In genomic region chr7:149023662-149024061, GRCh38 we compare ENCODE assay signal across 21 cellular contexts. TPM values are rescaled to one million over a fixed set of nuclear protein-coding genes. Genes with fewer than 3 reads are reported as not detected.
DNase-seq lines count a peak whose midpoint lies in the region; ATAC-seq and TF ChIP-seq lines count a peak whose summit lies in the region.
"Had no signal": no experiment of that assay in that cellular context is flagged by ENCODE, and none has a peak within 500 bp of the region (broad histone marks: within the 10 kb centered on the region; RNA-seq: fewer than 3 reads in every experiment).

No MANE protein-coding gene starts in this region.

- DNase-seq in CD4-positive, CD25-positive, alpha-beta regulatory T cell, result no peak
- DNase-seq in GM12864 (ENCODE audit: low read depth), result no peak
- DNase-seq in WTC11 (ENCODE audit: low spot score), result no peak
- DNase-seq in mesothelial cell of epicardium (ENCODE audit: low spot score in 2 of 2, unreplicated experiment in 2 of 2), result no peak
- DNase-seq in HT-29 (ENCODE audit: low spot score), result no peak
- no peak for DNase-seq in GM20000 (ENCODE audit: low spot score)
- DNase-seq: activated CD8-positive, alpha-beta memory T cell treated with anti-CD3 and anti-CD28 coated beads, Interleukin-2, amount 10 ng/mL, durations not matched to agents 7 days and 5 days; activated naive CD4-positive, alpha-beta T cell treated with anti-CD3 and anti-CD28 coated beads, Interleukin-2, amount 10 ng/mL, durations not matched to agents 7 days and 5 days; brain microvascular endothelial cell; DMS153; left cardiac atrium; mucosa of descending colon; NCI-H2081; NCI-H748 treated with DMSO at 0.1 percent for 48 hours; stimulated activated CD4-positive, alpha-beta T cell treated with anti-CD3 and anti-CD28 coated beads, Interleukin-4, amount 100 ng/mL, for 1 hour had no signal

- H3K9me3 Mint-ChIP-seq in CD4-positive, CD25-positive, alpha-beta regulatory T cell, result peaks cover 0 to 1% (median 0%) of the 10 kb centered on the region in 7 donors
- no peaks in the 10 kb centered on the region for H3K9me3 Mint-ChIP-seq in WTC11
- no peaks in the 10 kb centered on the region for H3K9me3 Mint-ChIP-seq in mesothelial cell of epicardium
- H3K9me3 Mint-ChIP-seq: activated naive CD4-positive, alpha-beta T cell treated with anti-CD3 and anti-CD28 coated beads, Interleukin-2, amount 10 ng/mL, durations not matched to agents 7 days and 5 days had no signal

- POLR2A ChIA-PET in WTC11 (lab: Charles Lee), result interaction anchor here (1.0 kb wide), 1 partner anchor 104 kb away, joined by 3 read pairs; no protein-coding TSS in a partner anchor

- H3K27ac Mint-ChIP-seq in CD4-positive, CD25-positive, alpha-beta regulatory T cell, result peak overlapping the region; percentile 69 to 80 (median 71)
- H3K27ac Mint-ChIP-seq in WTC11, result peak overlapping the region; percentile 92
- peak overlapping the region; percentile 90 for H3K27ac Mint-ChIP-seq in mesothelial cell of epicardium
- H3K27ac Mint-ChIP-seq: B cell had no signal

- H3K4me3 ChIP-seq in CD4-positive, CD25-positive, alpha-beta regulatory T cell (ENCODE audit: low read depth, low read length), result no peak overlapping the region
- peak overlapping the region; percentile 15; the same call in 1 of the 2 replicates for H3K4me3 ChIP-seq in GM12864 (ENCODE audit: low read depth, low read length)
- H3K4me3 ChIP-seq: hepatocyte, mucosa of descending colon, suprapubic skin had no signal

- H3K9me3 ChIP-seq in CD4-positive, CD25-positive, alpha-beta regulatory T cell (ENCODE audit: control insufficient read depth in 2 of 2, low read length in 2 of 2), result no peaks in the 10 kb centered on the region
- H3K9me3 ChIP-seq: mucosa of descending colon, suprapubic skin had no signal

- peaks cover 29% of the 10 kb centered on the region for H3K4me1 ChIP-seq in CD4-positive, CD25-positive, alpha-beta regulatory T cell (ENCODE audit: control insufficient read depth, insufficient read depth, low read length, poor library complexity, severe bottlenecking)

- H3K36me3 Mint-ChIP-seq in CD4-positive, CD25-positive, alpha-beta regulatory T cell, result peaks cover 29% of the 10 kb centered on the region
- H3K36me3 Mint-ChIP-seq in WTC11 (peaks cover 39% of the 10 kb centered on the region), mesothelial cell of epicardium (peaks cover 19% of the 10 kb centered on the region)

- no peak for ATAC-seq in CD4-positive, CD25-positive, alpha-beta regulatory T cell (ENCODE audit: low read depth in 2 of 2)
- ATAC-seq in WTC11 (no peak), HG02840 (IDR thresholded peaks at IDR 0.05; ENCODE audit: low FRiP score, unreplicated experiment) (no peak), GM18502 (IDR thresholded peaks at IDR 0.05; ENCODE audit: poor library complexity, unreplicated experiment) (no peak)
- ATAC-seq: activated CD8-positive, alpha-beta memory T cell treated with anti-CD3 and anti-CD28 coated beads, Interleukin-2, amount 10 ng/mL, durations not matched to agents 7 days and 5 days; left cardiac atrium; mucosa of descending colon had no signal

- H3K4me1 Mint-ChIP-seq in CD4-positive, CD25-positive, alpha-beta regulatory T cell, result peaks cover 19 to 58% (median 40%) of the 10 kb centered on the region in 4 donors
- H3K4me1 Mint-ChIP-seq in WTC11, result peaks cover 52% of the 10 kb centered on the region
- H3K4me1 Mint-ChIP-seq in mesothelial cell of epicardium, result peaks cover 35% of the 10 kb centered on the region

- H3K4me3 Mint-ChIP-seq in CD4-positive, CD25-positive, alpha-beta regulatory T cell, result peak overlapping the region in 1 of 4 donors; percentile 3
- H3K4me3 Mint-ChIP-seq in WTC11 (peak overlapping the region; percentile 16), mesothelial cell of epicardium (no peak overlapping the region)
- H3K4me3 Mint-ChIP-seq: activated CD8-positive, alpha-beta memory T cell treated with anti-CD3 and anti-CD28 coated beads, Interleukin-2, amount 10 ng/mL, durations not matched to agents 7 days and 5 days; activated naive CD4-positive, alpha-beta T cell treated with anti-CD3 and anti-CD28 coated beads, Interleukin-2, amount 10 ng/mL, durations not matched to agents 7 days and 5 days; B cell had no signal

- H3K36me3 ChIP-seq in CD4-positive, CD25-positive, alpha-beta regulatory T cell (ENCODE audit: control insufficient read depth, insufficient read depth, low read length), result peaks cover 13% of the 10 kb centered on the region

- TF ChIP-seq CTCF in GM12864 (IDR thresholded peaks at IDR 0.05; ENCODE audit: low read depth, low read length, missing control alignments) (no peak), WTC11 (IDR thresholded peaks at IDR 0.05) (no peak), mesothelial cell of epicardium (IDR thresholded peaks at IDR 0.05; ENCODE audit: unreplicated experiment) (no peak), GM20000 (IDR thresholded peaks at IDR 0.05; ENCODE audit: extremely low read depth, missing control alignments) (no peak)

- CTCF ChIA-PET in WTC11 (lab: Charles Lee), result interaction anchor here (3.1 to 3.5 kb wide), 2 partner anchors 17 to 42 kb away, joined by 13 to 32 read pairs; no protein-coding TSS in a partner anchor

- peaks cover 3% of the 10 kb centered on the region for H3K27me3 Mint-ChIP-seq in CD4-positive, CD25-positive, alpha-beta regulatory T cell
- H3K27me3 Mint-ChIP-seq in WTC11 (ENCODE audit: low read depth), result no peaks in the 10 kb centered on the region
- no peaks in the 10 kb centered on the region for H3K27me3 Mint-ChIP-seq in mesothelial cell of epicardium (ENCODE audit: low read depth)
- H3K27me3 Mint-ChIP-seq: activated CD8-positive, alpha-beta memory T cell treated with anti-CD3 and anti-CD28 coated beads, Interleukin-2, amount 10 ng/mL, durations not matched to agents 7 days and 5 days; activated naive CD4-positive, alpha-beta T cell treated with anti-CD3 and anti-CD28 coated beads, Interleukin-2, amount 10 ng/mL, durations not matched to agents 7 days and 5 days; B cell had no signal

- no peak overlapping the region for H3K27ac ChIP-seq in CD4-positive, CD25-positive, alpha-beta regulatory T cell (ENCODE audit: insufficient read depth, low read length, poor library complexity, severe bottlenecking)
- H3K27ac ChIP-seq: brain microvascular endothelial cell, hepatocyte, parathyroid adenoma, suprapubic skin had no signal

- H3K27me3 ChIP-seq in CD4-positive, CD25-positive, alpha-beta regulatory T cell (ENCODE audit: control insufficient read depth, insufficient read depth, low read length), result no peaks in the 10 kb centered on the region
- H3K27me3 ChIP-seq: brain microvascular endothelial cell, hepatocyte, suprapubic skin had no signal

TF ChIP-seq in WTC11, 78 proteins besides CTCF, POLR2A, EP300 and RAD21:
- TF ChIP-seq IRF2 (CRISPR knock-in tag; IDR thresholded peaks at IDR 0.05; ENCODE audit: borderline replicate concordance, low read depth) (no peak), ZNF219 (CRISPR knock-in tag; IDR thresholded peaks at IDR 0.05; ENCODE audit: borderline replicate concordance) (no peak)

RNA-seq across cellular contexts. Expression of gene PDIA4, which starts 4.6 kb away (rescaled TPM):
- total RNA-seq in CD4-positive, CD25-positive, alpha-beta regulatory T cell, result 33.4 TPM
- polyA plus RNA-seq in CD4-positive, CD25-positive, alpha-beta regulatory T cell, result 10 to 100 TPM; 66.8 to 78.3 (median 72.6) TPM
- total RNA-seq in WTC11 (2021), result 286 to 341 TPM (median 289 TPM) in 3 replicates
- total RNA-seq in mesothelial cell of epicardium, result 164 to 169 TPM (median 164 TPM) in 3 replicates
- total RNA-seq in HT-29 (2014; rRNA removed; shearing (Covaris generic)), result 327 and 331 TPM in 2 replicates
